In genomic region chr7:51034531-51035264, GRCh38 we compare ENCODE assay signal across 14 cellular contexts.
DNase-seq lines count a peak whose midpoint lies in the region; ATAC-seq and TF ChIP-seq lines count a peak whose summit lies in the region.
"Had no signal": no experiment of that assay in that cellular context is flagged by ENCODE, and none has a peak within 500 bp of the region (broad histone marks: within the 10 kb centered on the region; RNA-seq: fewer than 3 reads in every experiment).

No MANE protein-coding gene starts in this region.

- H3K9me3 Mint-ChIP-seq in CD4-positive, alpha-beta T cell: no peaks in the 10 kb centered on the region
- H3K9me3 Mint-ChIP-seq: activated B cell treated with CpG ODN at 0.5 μM for 24 hours had no signal

- no peak overlapping the region for H3K27ac Mint-ChIP-seq in CD4-positive, alpha-beta T cell
- H3K27ac Mint-ChIP-seq: activated B cell treated with CpG ODN at 0.5 μM for 24 hours, memory B cell had no signal

- H3K9ac ChIP-seq in SK-N-SH: no peak overlapping the region

- ATAC-seq in SK-N-SH treated with all-trans-retinoic acid at 6 μM for 48 hours (no peak), body of pancreas (peak; percentile 67), thoracic aorta (ENCODE audit: insufficient number of reproducible peaks, low FRiP score, low read depth) (no peak)
- ATAC-seq in CD4-positive, alpha-beta T cell (ENCODE audit: poor library complexity): no peak

- H3K4me1 ChIP-seq in SK-N-SH (ENCODE audit: control insufficient read depth in 1 of 2, insufficient read depth in 2 of 2, low read depth in 1 of 2, low read length in 1 of 2) (peaks cover 0 to 10% of the 10 kb centered on the region in 2 experiments; a peak in 2 of 4 replicates), body of pancreas (peaks cover 69% of the 10 kb centered on the region), thoracic aorta (ENCODE audit: control insufficient read depth in 1 of 2, low read depth in 2 of 2) (peaks cover 0 to 19% of the 10 kb centered on the region in 2 donors), Peyer's patch (peaks cover 0 to 4% (median 0%) of the 10 kb centered on the region in 4 donors)

- TF ChIP-seq EP300 in SK-N-SH (IDR thresholded peaks at IDR 0.05; ENCODE audit: borderline replicate concordance in 1 of 2, low read depth in 1 of 2, low read length in 1 of 2): no peak

- H3K9me3 ChIP-seq in SK-N-SH (no peaks in the 10 kb centered on the region), body of pancreas (no peaks in the 10 kb centered on the region), thoracic aorta (no peaks in the 10 kb centered on the region), Peyer's patch (no peaks in the 10 kb centered on the region)
- no peaks in the 10 kb centered on the region for H3K9me3 ChIP-seq in CD4-positive, alpha-beta T cell (ENCODE audit: control insufficient read depth, low read length)

- H3K79me2 ChIP-seq in SK-N-SH (ENCODE audit: insufficient read depth): no peaks in the 10 kb centered on the region

- intact Hi-C loops in body of pancreas (cut with DNase I): no loop called here
- intact Hi-C loops in CD4-positive, alpha-beta T cell (cut with DNase I, micrococcal nuclease): no loop called here

- no peaks in the 10 kb centered on the region for H3K4me1 Mint-ChIP-seq in CD4-positive, alpha-beta T cell (ENCODE audit: low read depth)
- H3K4me1 Mint-ChIP-seq: activated B cell treated with CpG ODN at 0.5 μM for 24 hours, memory B cell had no signal

- no peaks in the 10 kb centered on the region for H3K36me3 Mint-ChIP-seq in CD4-positive, alpha-beta T cell (ENCODE audit: low read depth)
- H3K36me3 Mint-ChIP-seq: memory B cell had no signal

- peak overlapping the region in 1 of 2 experiments; percentile 45; a peak in 1 of 4 replicates for H3K27ac ChIP-seq in SK-N-SH (ENCODE audit: low read depth in 2 of 2, low read length in 1 of 2)
- H3K27ac ChIP-seq in body of pancreas: peak overlapping the region; percentile 85 to 90 (median 86)
- H3K27ac ChIP-seq in thoracic aorta: peak overlapping the region in 1 of 2 donors; percentile 27
- no peak overlapping the region for H3K27ac ChIP-seq in Peyer's patch
- H3K27ac ChIP-seq in CD4-positive, alpha-beta T cell (ENCODE audit: low read depth, low read length): no peak overlapping the region

- no peak for TF ChIP-seq CTCF in SK-N-SH (IDR thresholded peaks at IDR 0.05)
- no peak for TF ChIP-seq CTCF in body of pancreas (IDR thresholded peaks at IDR 0.05)
- no peak for TF ChIP-seq CTCF in thoracic aorta (IDR thresholded peaks at IDR 0.05)
- no peak for TF ChIP-seq CTCF in Peyer's patch (IDR thresholded peaks at IDR 0.05)
- no peak for TF ChIP-seq CTCF in CD4-positive, alpha-beta T cell (IDR thresholded peaks at IDR 0.05)

- 8% methylated on average over 6 of the region's 10 CpGs for WGBS in SK-N-SH (ENCODE audit: low lambda C conversion rate)
- WGBS in body of pancreas, 2 donors: 6 to 15% methylated on average over 10 of the region's 10 CpGs

- peak overlapping the region; percentile 63; the same call in 1 of the 2 replicates for H3K4me2 ChIP-seq in SK-N-SH

- no peaks in the 10 kb centered on the region for H4K20me1 ChIP-seq in SK-N-SH (ENCODE audit: insufficient read depth)

- TF ChIP-seq RAD21 in SK-N-SH (IDR thresholded peaks at IDR 0.05; ENCODE audit: low read length): no peak

- no peak overlapping the region for H3K4me3 Mint-ChIP-seq in CD4-positive, alpha-beta T cell
- H3K4me3 Mint-ChIP-seq: activated B cell treated with CpG ODN at 0.5 μM for 24 hours, memory B cell had no signal

- H3K27me3 Mint-ChIP-seq in CD4-positive, alpha-beta T cell: no peaks in the 10 kb centered on the region
- H3K27me3 Mint-ChIP-seq: activated B cell treated with CpG ODN at 0.5 μM for 24 hours, memory B cell had no signal

- CTCF ChIA-PET in SK-N-SH (lab: Yijun Ruan, JAX): interaction anchor here (1.0 kb wide), 1 partner anchor 128 kb away, joined by 3 read pairs; no protein-coding TSS in a partner anchor
- CTCF ChIA-PET in CD4-positive, alpha-beta T cell (lab: Charles Lee): no interaction called here

- TF ChIP-seq POLR2A in body of pancreas (IDR thresholded peaks at IDR 0.05) (no peak), Peyer's patch (IDR thresholded peaks at IDR 0.05) (no peak)

- H3K9me2 ChIP-seq in SK-N-SH: no peaks in the 10 kb centered on the region

- H3K36me3 ChIP-seq in SK-N-SH (replicated peaks in 1 of 2; ENCODE audit: control insufficient read depth in 1 of 2, insufficient read depth in 2 of 2, low read length in 1 of 2): no peaks in the 10 kb centered on the region
- H3K36me3 ChIP-seq in body of pancreas (replicated peaks in 1 of 2; ENCODE audit: insufficient read depth in 1 of 2, low read depth in 2 of 2): no peaks in the 10 kb centered on the region
- no peaks in the 10 kb centered on the region for H3K36me3 ChIP-seq in thoracic aorta
- no peaks in the 10 kb centered on the region for H3K36me3 ChIP-seq in Peyer's patch

- H3K27me3 ChIP-seq in SK-N-SH (ENCODE audit: insufficient read depth) (peaks cover 38% of the 10 kb centered on the region; the same call in 1 of the 2 replicates), body of pancreas (no peaks in the 10 kb centered on the region), thoracic aorta (replicated peaks; ENCODE audit: insufficient read depth) (no peaks in the 10 kb centered on the region), Peyer's patch (no peaks in the 10 kb centered on the region)
- no peaks in the 10 kb centered on the region for H3K27me3 ChIP-seq in CD4-positive, alpha-beta T cell (ENCODE audit: control insufficient read depth, insufficient read depth, low read length)

- peak overlapping the region; percentile 8; the same call in 1 of the 2 replicates for H2AFZ ChIP-seq in SK-N-SH (ENCODE audit: low read depth)

- DNase-seq in SK-N-SH: no peak
- peak; percentile 49 to 74 (median 70) for DNase-seq in body of pancreas
- DNase-seq in kidney glomerular epithelial cell (lab: John Stamatoyannopoulos, UW): peak; percentile 45
- no peak for DNase-seq in thoracic aorta (ENCODE audit: low spot score)
- no peak for DNase-seq in Peyer's patch
- no peak for DNase-seq in CD4-positive, alpha-beta T cell
- no peak for DNase-seq in HuH-7.5 (ENCODE audit: low spot score)
- DNase-seq: 8988T; activated B cell treated with CpG ODN at 0.5 μM for 24 hours; activated naive CD4-positive, alpha-beta T cell treated with Interleukin-2 at 50 U/mL for 16 hours; Karpas-422; stimulated activated CD4-positive, alpha-beta T cell treated with anti-CD3 and anti-CD28 coated beads, Interleukin-12 subunit alpha, Interleukin-12 subunit beta, amount 100 ng/mL, for 4 hours had no signal

- no peak overlapping the region for H3K4me3 ChIP-seq in SK-N-SH (ENCODE audit: low read depth in 2 of 2, low read length in 1 of 2)
- no peak overlapping the region for H3K4me3 ChIP-seq in body of pancreas
- H3K4me3 ChIP-seq in thoracic aorta: peak overlapping the region; percentile 26
- no peak overlapping the region for H3K4me3 ChIP-seq in Peyer's patch

- POLR2A ChIA-PET in SK-N-SH (lab: Yijun Ruan, JAX): no interaction called here
- POLR2A ChIA-PET in CD4-positive, alpha-beta T cell (lab: Charles Lee): no interaction called here

- H3F3A ChIP-seq in SK-N-SH (replicated peaks; ENCODE audit: insufficient read depth): peaks cover 6% of the 10 kb centered on the region

TF ChIP-seq in SK-N-SH, 30 proteins besides CTCF, POLR2A, EP300 and RAD21 (continues in another document):
- TF ChIP-seq GABPA (IDR thresholded peaks at IDR 0.05; ENCODE audit: low read depth) (no peak), SIN3A (IDR thresholded peaks at IDR 0.05; ENCODE audit: borderline replicate concordance, low read depth, low read length) (no peak), NRF1 (IDR thresholded peaks at IDR 0.05; ENCODE audit: low read depth, low read length) (no peak), JUND (IDR thresholded peaks at IDR 0.05) (no peak), ELF1 (IDR thresholded peaks at IDR 0.05) (no peak), FOSL2 (IDR thresholded peaks at IDR 0.05; ENCODE audit: borderline replicate concordance, low read depth) (no peak), RCOR1 (IDR thresholded peaks at IDR 0.05; ENCODE audit: low read length) (no peak), EZH2phosphoT487 (IDR thresholded peaks at IDR 0.05; ENCODE audit: borderline replicate concordance, low read depth) (no peak)

TF ChIP-seq in SK-N-SH treated with all-trans-retinoic acid at 6 μM for 48 hours, 23 proteins besides CTCF, POLR2A, EP300 and RAD21 (continues in another document):
- no peak for TF ChIP-seq OSR1 (CRISPR knock-in tag; IDR thresholded peaks at IDR 0.05)
- TF ChIP-seq ZC3H10 (CRISPR knock-in tag; IDR thresholded peaks at IDR 0.05): no peak
- TF ChIP-seq TOX (CRISPR knock-in tag; IDR thresholded peaks at IDR 0.05; ENCODE audit: borderline replicate concordance): no peak
- no peak for TF ChIP-seq RARB (CRISPR knock-in tag; IDR thresholded peaks at IDR 0.05)
- TF ChIP-seq ISL1 (CRISPR knock-in tag; IDR thresholded peaks at IDR 0.05): no peak
- TF ChIP-seq ZNF565 (CRISPR knock-in tag; conservative IDR thresholded peaks at IDR 0.05; ENCODE audit: low read depth): no peak
- no peak for TF ChIP-seq CSRNP3 (CRISPR knock-in tag; IDR thresholded peaks at IDR 0.05)
- TF ChIP-seq ESRRG (CRISPR knock-in tag; IDR thresholded peaks at IDR 0.05): no peak
- TF ChIP-seq BACH2 (CRISPR knock-in tag; IDR thresholded peaks at IDR 0.05; ENCODE audit: borderline replicate concordance): no peak
- no peak for TF ChIP-seq ZNF70 (CRISPR knock-in tag; IDR thresholded peaks at IDR 0.05)
- no peak for TF ChIP-seq ARNTL (CRISPR knock-in tag; IDR thresholded peaks at IDR 0.05; ENCODE audit: borderline replicate concordance, low read depth)

Comparison
In these comparisons a context has a peak if more than half of its experiments do, and no peak if none do; other contexts are left out.
1. DNase-seq: peak in body of pancreas (4 of 4) and kidney glomerular epithelial cell (single experiment); none in SK-N-SH (single experiment), thoracic aorta (single experiment), Peyer's patch (0 of 3), CD4-positive, alpha-beta T cell (0 of 10) and HuH-7.5 (single experiment).
2. H3K27ac ChIP-seq: peak in body of pancreas (4 of 4); none in Peyer's patch (0 of 4) and CD4-positive, alpha-beta T cell (single experiment).